Comparison of ENCODE assay signal across 22 cellular contexts in the genomic region with DNA sequence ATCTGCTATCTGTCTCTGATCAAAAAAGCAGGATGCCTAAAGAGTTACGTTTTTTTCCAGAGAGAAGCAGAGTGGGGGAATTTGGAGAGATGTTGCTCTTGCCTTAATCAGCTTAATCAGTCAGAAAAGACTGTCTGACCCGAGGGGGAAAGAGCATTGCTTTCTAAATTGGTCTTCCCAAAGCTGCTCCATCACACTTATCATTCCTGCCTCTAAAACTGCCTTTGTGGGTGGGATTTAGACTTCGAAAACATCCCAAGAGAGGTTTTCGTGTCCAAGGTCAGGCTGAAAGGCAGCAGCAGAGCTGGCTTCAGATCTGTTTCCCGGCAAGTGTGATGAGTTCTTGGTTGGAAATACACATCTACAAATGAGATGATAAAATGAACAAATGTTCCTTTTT.
DNase-seq lines count a peak whose midpoint lies in the region; ATAC-seq and TF ChIP-seq lines count a peak whose summit lies in the region.
"Had no signal": no experiment of that assay in that cellular context is flagged by ENCODE, and none has a peak within 500 bp of the region (broad histone marks: within the 10 kb centered on the region; RNA-seq: fewer than 3 reads in every experiment).

No MANE protein-coding gene starts in this region.

- H3K9me3 Mint-ChIP-seq in osteocyte (ENCODE audit: unreplicated experiment): no peaks in the 10 kb centered on the region
- no peaks in the 10 kb centered on the region for H3K9me3 Mint-ChIP-seq in stimulated activated naive CD8-positive, alpha-beta T cell treated with anti-CD3 and anti-CD28 coated beads, Interleukin-15, amount 100 ng/mL, for 72 hours
- H3K9me3 Mint-ChIP-seq: CD14-positive monocyte had no signal

- no peaks in the 10 kb centered on the region for H3K36me3 Mint-ChIP-seq in osteocyte (ENCODE audit: unreplicated experiment)
- H3K36me3 Mint-ChIP-seq: CD14-positive monocyte had no signal

- no peak for ATAC-seq in stimulated activated naive CD8-positive, alpha-beta T cell treated with anti-CD3 and anti-CD28 coated beads, Interleukin-15, amount 100 ng/mL, for 72 hours
- ATAC-seq: GM12878, HCT116 had no signal

- TF ChIP-seq CTCF in osteocyte (IDR thresholded peaks at IDR 0.05): no peak

- no peaks in the 10 kb centered on the region for H3K27me3 Mint-ChIP-seq in osteocyte (ENCODE audit: unreplicated experiment)
- no peaks in the 10 kb centered on the region for H3K27me3 Mint-ChIP-seq in stimulated activated naive CD8-positive, alpha-beta T cell treated with anti-CD3 and anti-CD28 coated beads, Interleukin-15, amount 100 ng/mL, for 72 hours
- H3K27me3 Mint-ChIP-seq: B cell had no signal

- H3K4me3 Mint-ChIP-seq in osteocyte (ENCODE audit: unreplicated experiment): no peak overlapping the region
- H3K4me3 Mint-ChIP-seq in stimulated activated naive CD8-positive, alpha-beta T cell treated with anti-CD3 and anti-CD28 coated beads, Interleukin-15, amount 100 ng/mL, for 72 hours: peak overlapping the region in 1 of 2 donors; percentile 37
- H3K4me3 Mint-ChIP-seq: B cell, CD14-positive monocyte had no signal

- H3K4me1 Mint-ChIP-seq in osteocyte (ENCODE audit: unreplicated experiment): peaks cover 18% of the 10 kb centered on the region
- H3K4me1 Mint-ChIP-seq in stimulated activated naive CD8-positive, alpha-beta T cell treated with anti-CD3 and anti-CD28 coated beads, Interleukin-15, amount 100 ng/mL, for 72 hours: peaks cover 21% of the 10 kb centered on the region
- H3K4me1 Mint-ChIP-seq: B cell, CD14-positive monocyte had no signal

- DNase-seq in ELF-1 (ENCODE audit: low read depth, low spot score) (peak; percentile 66), NCI-H69 (lab: John Stamatoyannopoulos, UW) (peak; percentile 79), islet precursor cell (peak; percentile 72), osteocyte (ENCODE audit: extremely low spot score, unreplicated experiment) (no peak), hippocampal formation (lab: John Stamatoyannopoulos, UW) (no peak)
- DNase-seq in activated CD4-positive, CD25-positive, alpha-beta regulatory T cell (lab: John Stamatoyannopoulos, UW): no peak
- no peak for DNase-seq in stimulated activated naive CD8-positive, alpha-beta T cell treated with anti-CD3 and anti-CD28 coated beads, Interleukin-15, amount 100 ng/mL, for 72 hours
- no peak for DNase-seq in stimulated activated CD4-positive, alpha-beta T cell treated with anti-CD3 and anti-CD28 coated beads, Interleukin-1b, Interleukin-23, amount 100 ng/mL, for 48 hours
- DNase-seq: GOT3; KG1; NCI-H1092; NCI-H1436; NCI-H187 treated with DMSO at 0.1 percent for 48 hours; NCI-H2107; NCI-H510A; NCI-H774; NK-92 treated with Interleukin-12 subunit alpha and Interleukin-12 subunit beta, amount 100 ng/mL, for 24 hours; SIG-M5 had no signal

- H3K27ac Mint-ChIP-seq in osteocyte (ENCODE audit: unreplicated experiment): peak overlapping the region; percentile 8
- peak overlapping the region in 1 of 2 donors; percentile 33 for H3K27ac Mint-ChIP-seq in stimulated activated naive CD8-positive, alpha-beta T cell treated with anti-CD3 and anti-CD28 coated beads, Interleukin-15, amount 100 ng/mL, for 72 hours
- H3K27ac Mint-ChIP-seq: B cell, CD14-positive monocyte had no signal

Comparison
In these comparisons a context has a peak if more than half of its experiments do, and no peak if none do; other contexts are left out.
1. DNase-seq: peak in ELF-1 (single experiment), NCI-H69 (single experiment) and islet precursor cell (single experiment); none in osteocyte (single experiment), activated CD4-positive, CD25-positive, alpha-beta regulatory T cell (0 of 4), stimulated activated naive CD8-positive, alpha-beta T cell treated with anti-CD3 and anti-CD28 coated beads, Interleukin-15, amount 100 ng/mL, for 72 hours (0 of 2), hippocampal formation (0 of 2) and stimulated activated CD4-positive, alpha-beta T cell treated with anti-CD3 and anti-CD28 coated beads, Interleukin-1b, Interleukin-23, amount 100 ng/mL, for 48 hours (single experiment).